ENCODE assay signal across 5 cellular contexts in genomic region chr21:24310780-24311179, GRCh38.
"Had no signal": no experiment of that assay in that cellular context is flagged by ENCODE, and none has a peak within 500 bp of the region (broad histone marks: within the 10 kb centered on the region; RNA-seq: fewer than 3 reads in every experiment).

No MANE protein-coding gene starts in this region.

- DNase-seq: H9, HCEC 1CT had no signal

- H3K27ac ChIP-seq: HL-60 had no signal

- ATAC-seq: GM23338, HepG2 had no signal

- H3K4me3 ChIP-seq: GM23338 had no signal
